15 cellular contexts compared by ENCODE assay signal in genomic region chr21:37787456-37787855, GRCh38.
A peak's percentile ranks its signal among the peaks of the same experiment; 100 is the strongest.
DNase-seq lines count a peak whose midpoint lies in the region; ATAC-seq and TF ChIP-seq lines count a peak whose summit lies in the region.
"Had no signal": no experiment of that assay in that cellular context is flagged by ENCODE, and none has a peak within 500 bp of the region (broad histone marks: within the 10 kb centered on the region; RNA-seq: fewer than 3 reads in every experiment).

No MANE protein-coding gene starts in this region.

- no peak overlapping the region for H3K4me2 ChIP-seq in smooth muscle cell

- no peaks in the 10 kb centered on the region for H3K4me1 ChIP-seq in smooth muscle cell (ENCODE audit: low read depth)
- H3K4me1 ChIP-seq: prostate gland had no signal

- no peak overlapping the region for H3K4me3 Mint-ChIP-seq in naive thymus-derived CD8-positive, alpha-beta T cell
- H3K4me3 Mint-ChIP-seq: IgD-negative memory B cell had no signal

- H4K20me1 ChIP-seq in smooth muscle cell (ENCODE audit: low read depth) = no peaks in the 10 kb centered on the region

- H3F3A ChIP-seq in smooth muscle cell (ENCODE audit: low read depth) = no peaks in the 10 kb centered on the region

- peak overlapping the region; percentile 16 for H3K27ac ChIP-seq in smooth muscle cell (ENCODE audit: low read depth)
- H3K27ac ChIP-seq: prostate gland had no signal

- TF ChIP-seq CTCF in foreskin fibroblast (IDR thresholded peaks at IDR 0.05; ENCODE audit: low read depth, low read length) (no peak), smooth muscle cell (IDR thresholded peaks at IDR 0.05; ENCODE audit: borderline replicate concordance, insufficient read depth, poor library complexity, severe bottlenecking) (no peak)

- H3K36me3 ChIP-seq in smooth muscle cell (ENCODE audit: low read depth) = no peaks in the 10 kb centered on the region
- H3K36me3 ChIP-seq: prostate gland had no signal

- H3K9me3 Mint-ChIP-seq in naive thymus-derived CD8-positive, alpha-beta T cell = peaks cover 0 to 18% (median 2%) of the 10 kb centered on the region in 9 donors

- WGBS in smooth muscle cell (ENCODE audit: low lambda C conversion rate) = 74% methylated on average over 1 of the region's 1 CpG

- no peak for ATAC-seq in naive thymus-derived CD8-positive, alpha-beta T cell

- no peaks in the 10 kb centered on the region for H3K79me2 ChIP-seq in smooth muscle cell (ENCODE audit: low read depth)

- no peak overlapping the region for H2AFZ ChIP-seq in smooth muscle cell (ENCODE audit: low read depth)

- POLR2A ChIA-PET in naive thymus-derived CD8-positive, alpha-beta T cell (lab: Charles Lee) = no interaction called here

- peaks cover 0 to 19% (median 2%) of the 10 kb centered on the region in 5 donors for H3K27me3 Mint-ChIP-seq in naive thymus-derived CD8-positive, alpha-beta T cell
- H3K27me3 Mint-ChIP-seq: IgD-negative memory B cell had no signal

- no peaks in the 10 kb centered on the region for H3K9me3 ChIP-seq in smooth muscle cell (replicated peaks; ENCODE audit: low read depth)
- H3K9me3 ChIP-seq: prostate gland had no signal

- H3K4me3 ChIP-seq in foreskin fibroblast (ENCODE audit: low read depth in 1 of 2, low read length in 2 of 2) (no peak overlapping the region), smooth muscle cell (no peak overlapping the region)
- H3K4me3 ChIP-seq: prostate gland had no signal

- H3K36me3 Mint-ChIP-seq in naive thymus-derived CD8-positive, alpha-beta T cell = peaks cover 0 to 5% (median 0%) of the 10 kb centered on the region in 3 donors

- no peaks in the 10 kb centered on the region for H3K27me3 ChIP-seq in smooth muscle cell (ENCODE audit: low read depth)

- no peak overlapping the region for H3K9ac ChIP-seq in smooth muscle cell (ENCODE audit: low read depth)

- H3K4me1 Mint-ChIP-seq in naive thymus-derived CD8-positive, alpha-beta T cell = no peaks in the 10 kb centered on the region
- H3K4me1 Mint-ChIP-seq: IgD-negative memory B cell had no signal

- DNase-seq in GM04503 (ENCODE audit: low read depth) (peak; percentile 82), amniotic epithelial cell (ENCODE audit: low read depth) (peak; percentile 92), foreskin fibroblast (peak; percentile 79 to 86), smooth muscle cell (lab: John Stamatoyannopoulos, UW; ENCODE audit: unreplicated experiment) (no peak), OCI-M2 (lab: John Stamatoyannopoulos, UW; ENCODE audit: unreplicated experiment) (no peak)
- no peak for DNase-seq in stimulated activated CD4-positive, alpha-beta T cell treated with anti-CD3 and anti-CD28 coated beads, Interleukin-2, amount 100 ng/mL, for 48 hours
- DNase-seq in activated CD8-positive, alpha-beta memory T cell treated with anti-CD3 and anti-CD28 coated beads, Interleukin-2, amount 50 U/mL, for 48 hours = no peak
- no peak for DNase-seq in naive thymus-derived CD8-positive, alpha-beta T cell
- DNase-seq: activated CD4-positive, alpha-beta T cell treated with anti-CD3 and anti-CD28 coated beads, Interleukin-2, amount 50 U/mL, for 1 hour; activated gamma-delta T cell treated with Interleukin-2 at 50 U/mL for 16 hours; glutamatergic neuron; NCI-H2029; substantia nigra had no signal

- no peak overlapping the region for H3K27ac Mint-ChIP-seq in naive thymus-derived CD8-positive, alpha-beta T cell
- H3K27ac Mint-ChIP-seq: IgD-negative memory B cell had no signal

Comparison
In these comparisons a context has a peak if more than half of its experiments do, and no peak if none do; other contexts are left out.
1. DNase-seq: peak in GM04503 (single experiment), amniotic epithelial cell (single experiment) and foreskin fibroblast (2 of 2); none in smooth muscle cell (single experiment), stimulated activated CD4-positive, alpha-beta T cell treated with anti-CD3 and anti-CD28 coated beads, Interleukin-2, amount 100 ng/mL, for 48 hours (0 of 2), activated CD8-positive, alpha-beta memory T cell treated with anti-CD3 and anti-CD28 coated beads, Interleukin-2, amount 50 U/mL, for 48 hours (single experiment), naive thymus-derived CD8-positive, alpha-beta T cell (0 of 10) and OCI-M2 (single experiment).